Comparison of ENCODE assay signal across 27 cellular contexts in genomic region chr11:33021937-33022336, GRCh38. TPM values are rescaled to one million over a fixed set of nuclear protein-coding genes. Genes with fewer than 3 reads are reported as not detected.
DNase-seq lines count a peak whose midpoint lies in the region; ATAC-seq and TF ChIP-seq lines count a peak whose summit lies in the region.
"Had no signal": no experiment of that assay in that cellular context is flagged by ENCODE, and none has a peak within 500 bp of the region (broad histone marks: within the 10 kb centered on the region; RNA-seq: fewer than 3 reads in every experiment).

No MANE protein-coding gene starts in this region.

- no peak for TF ChIP-seq CTCF in CD4-positive, alpha-beta T cell (IDR thresholded peaks at IDR 0.05)
- no peak for TF ChIP-seq CTCF in uterus (IDR thresholded peaks at IDR 0.05)

- peaks cover 27% of the 10 kb centered on the region for H3K4me1 Mint-ChIP-seq in CD4-positive, alpha-beta T cell (ENCODE audit: low read depth)
- H3K4me1 Mint-ChIP-seq: stimulated activated memory B cell treated with anti-CD40 and anti-IgM and Interleukin-4, amounts not matched to agents 10 μg/mL and 1 μg/mL and 100 μg/mL, for 72 hours had no signal

- no peaks in the 10 kb centered on the region for H3K4me1 ChIP-seq in uterus
- H3K4me1 ChIP-seq: breast epithelium, prostate gland had no signal

- no peak overlapping the region for H3K4me3 ChIP-seq in uterus
- H3K4me3 ChIP-seq: breast epithelium, esophagus squamous epithelium, gastroesophageal sphincter, HAP-1, K562, lung, prostate gland, skin epidermis, thoracic aorta had no signal

- H3K9me3 ChIP-seq in CD4-positive, alpha-beta T cell (ENCODE audit: control insufficient read depth, low read length): no peaks in the 10 kb centered on the region
- H3K9me3 ChIP-seq in uterus: no peaks in the 10 kb centered on the region
- H3K9me3 ChIP-seq: breast epithelium, esophagus squamous epithelium, gastroesophageal sphincter, HAP-1, prostate gland, thoracic aorta had no signal

- H3K27me3 ChIP-seq in CD4-positive, alpha-beta T cell (ENCODE audit: control insufficient read depth, insufficient read depth, low read length): peaks cover 3% of the 10 kb centered on the region
- H3K27me3 ChIP-seq in uterus: no peaks in the 10 kb centered on the region
- H3K27me3 ChIP-seq: esophagus squamous epithelium, gastroesophageal sphincter had no signal

- POLR2A ChIA-PET in CD4-positive, alpha-beta T cell (lab: Charles Lee): interaction anchor here (0.7 to 3.8 kb wide), 3 partner anchors 10 to 36 kb away, joined by 3 to 23 read pairs (median 9); partner anchors contain the start of gene TCP11L1

- intact Hi-C loops in CD4-positive, alpha-beta T cell (cut with DNase I, micrococcal nuclease): loop anchor here in 1 of 2 experiments (10.0 kb wide), 1 partner anchor 713 kb away; the partner anchor contains the start of gene CD59
- intact Hi-C loops in left colon (cut with DNase I, micrococcal nuclease): no loop called here
- intact Hi-C loops in uterus (cut with DNase I; ENCODE audit: low total_unique reads): no loop called here

- DNase-seq in CD4-positive, alpha-beta T cell: no peak
- DNase-seq in DMS53 (lab: John Stamatoyannopoulos, UW): peak; percentile 36
- no peak for DNase-seq in left colon
- no peak for DNase-seq in uterus
- DNase-seq in NCI-H2107 (lab: John Stamatoyannopoulos, UW): no peak
- DNase-seq in NCI-H1417 (lab: John Stamatoyannopoulos, UW): no peak
- DNase-seq: activated CD4-positive, alpha-beta T cell treated with anti-CD3 and anti-CD28 coated beads, Interleukin-2, amount 10 ng/mL, durations not matched to agents 24 days and 14 days; activated CD8-positive, alpha-beta memory T cell treated with anti-CD3 and anti-CD28 coated beads, Interleukin-2, amount 50 U/mL, for 4 hours; activated effector memory CD4-positive, alpha-beta T cell treated with Interleukin-2 at 50 U/mL for 16 hours; DND-41; effector memory CD8-positive, alpha-beta T cell; esophagus squamous epithelium; kidney; NCI-H146; NCI-H748 treated with DMSO at 0.1 percent for 48 hours; Right ventricle myocardium superior; SW 1271 had no signal

- H3K9me3 Mint-ChIP-seq in CD4-positive, alpha-beta T cell: no peaks in the 10 kb centered on the region
- H3K9me3 Mint-ChIP-seq: effector memory CD8-positive, alpha-beta T cell; stimulated activated memory B cell treated with anti-CD40 and anti-IgM and Interleukin-4, amounts not matched to agents 10 μg/mL and 1 μg/mL and 100 μg/mL, for 72 hours had no signal

- H3K36me3 Mint-ChIP-seq in CD4-positive, alpha-beta T cell (ENCODE audit: low read depth): peaks cover 7% of the 10 kb centered on the region
- H3K36me3 Mint-ChIP-seq: stimulated activated memory B cell treated with anti-CD40 and anti-IgM and Interleukin-4, amounts not matched to agents 10 μg/mL and 1 μg/mL and 100 μg/mL, for 72 hours had no signal

- H3K27me3 Mint-ChIP-seq in CD4-positive, alpha-beta T cell: peaks cover 5% of the 10 kb centered on the region

- CTCF ChIA-PET in CD4-positive, alpha-beta T cell (lab: Charles Lee): interaction anchor here (1.0 to 1.5 kb wide), 2 partner anchors 10 to 44 kb away, joined by 4 read pairs; no protein-coding TSS in a partner anchor

- ATAC-seq in CD4-positive, alpha-beta T cell (ENCODE audit: poor library complexity): peak; percentile 67
- ATAC-seq in HG02981 (IDR thresholded peaks at IDR 0.05; ENCODE audit: unreplicated experiment) (peak; percentile 62), left colon (peak; percentile 61)
- ATAC-seq: effector memory CD8-positive, alpha-beta T cell; gastroesophageal sphincter; K562; stimulated activated memory B cell treated with anti-CD40 and anti-IgM and Interleukin-4, amounts not matched to agents 10 μg/mL and 1 μg/mL and 100 μg/mL, for 72 hours had no signal

- peak overlapping the region; percentile 1 for H3K27ac Mint-ChIP-seq in CD4-positive, alpha-beta T cell
- H3K27ac Mint-ChIP-seq: activated CD4-positive, alpha-beta T cell treated with anti-CD3 and anti-CD28 coated beads, Interleukin-2, amount 10 ng/mL, durations not matched to agents 24 days and 14 days; effector memory CD8-positive, alpha-beta T cell; stimulated activated memory B cell treated with anti-CD40 and anti-IgM and Interleukin-4, amounts not matched to agents 10 μg/mL and 1 μg/mL and 100 μg/mL, for 72 hours had no signal

- TF ChIP-seq POLR2A in uterus (IDR thresholded peaks at IDR 0.05): no peak

- H3K27ac ChIP-seq in CD4-positive, alpha-beta T cell (ENCODE audit: low read depth, low read length): no peak overlapping the region
- no peak overlapping the region for H3K27ac ChIP-seq in uterus
- H3K27ac ChIP-seq: breast epithelium, esophagus squamous epithelium, gastroesophageal sphincter, prostate gland, skin epidermis, thoracic aorta had no signal

- H3K36me3 ChIP-seq in uterus: no peaks in the 10 kb centered on the region
- H3K36me3 ChIP-seq: breast epithelium, gastroesophageal sphincter, HAP-1, prostate gland, thoracic aorta had no signal

- H3K4me3 Mint-ChIP-seq in CD4-positive, alpha-beta T cell: no peak overlapping the region
- H3K4me3 Mint-ChIP-seq: activated CD4-positive, alpha-beta T cell treated with anti-CD3 and anti-CD28 coated beads, Interleukin-2, amount 10 ng/mL, durations not matched to agents 24 days and 14 days; effector memory CD8-positive, alpha-beta T cell; stimulated activated memory B cell treated with anti-CD40 and anti-IgM and Interleukin-4, amounts not matched to agents 10 μg/mL and 1 μg/mL and 100 μg/mL, for 72 hours had no signal

RNA-seq across cellular contexts. Expression of gene DEPDC7, which starts 6.3 kb away (rescaled TPM):
- total RNA-seq in CD4-positive, alpha-beta T cell: 1 to 10 TPM; 2.9 to 3.1 TPM
- 1 to 10 TPM; 8.3 to 8.6 TPM for total RNA-seq in left colon
- total RNA-seq in uterus: 1 to 10 TPM in 3 of 4 donors, not detected in 1; 1.3 to 6.4 (median 1.3) TPM

RNA-seq across cellular contexts. Expression of gene TCP11L1, which starts 17.4 kb away (rescaled TPM):
- total RNA-seq in CD4-positive, alpha-beta T cell: 10 to 100 TPM in 1 of 2 experiments, 1 to 10 TPM in 1; 9.8 to 11.9 TPM
- 10 to 100 TPM; 30.7 to 32.9 TPM for total RNA-seq in left colon
- total RNA-seq in uterus: 10 to 100 TPM in 3 of 4 donors, 1 to 10 TPM in 1; 4.6 to 26.8 (median 23.3) TPM
